Comparison of ENCODE assay signal across 8 cellular contexts in genomic region chr19:56110515-56111448, GRCh38. TPM values are rescaled to one million over a fixed set of nuclear protein-coding genes. Genes with fewer than 3 reads are reported as not detected.
DNase-seq lines count a peak whose midpoint lies in the region; ATAC-seq and TF ChIP-seq lines count a peak whose summit lies in the region.

No MANE protein-coding gene starts in this region.

- H3K4me1 Mint-ChIP-seq in Calu3 (ENCODE audit: low read depth, unreplicated experiment) (peaks cover 80% of the 10 kb centered on the region), osteocyte (ENCODE audit: unreplicated experiment) (peaks cover 64% of the 10 kb centered on the region)
- H3K4me1 Mint-ChIP-seq in activated CD8-positive, alpha-beta T cell treated with anti-CD3 and anti-CD28 coated beads for 36 hours (ENCODE audit: low read depth), result peaks cover 64% of the 10 kb centered on the region

- peaks cover 98% of the 10 kb centered on the region for H3K4me1 ChIP-seq in Panc1 (ENCODE audit: control insufficient read depth, insufficient read depth, low read length)

- H3K9me3 Mint-ChIP-seq in Calu3 (ENCODE audit: low read depth, unreplicated experiment), result no peaks in the 10 kb centered on the region
- H3K9me3 Mint-ChIP-seq in osteocyte (ENCODE audit: unreplicated experiment), result no peaks in the 10 kb centered on the region
- H3K9me3 Mint-ChIP-seq in activated CD8-positive, alpha-beta T cell treated with anti-CD3 and anti-CD28 coated beads for 36 hours, result no peaks in the 10 kb centered on the region

- H3K9me3 ChIP-seq in Panc1 (ENCODE audit: control insufficient read depth, insufficient read depth, low read depth, low read length), result no peaks in the 10 kb centered on the region

- ATAC-seq in Panc1, result peak; percentile 67
- no peak for ATAC-seq in HG02884 (IDR thresholded peaks at IDR 0.05; ENCODE audit: unreplicated experiment)
- ATAC-seq in HG03095 (IDR thresholded peaks at IDR 0.05; ENCODE audit: unreplicated experiment), result no peak
- ATAC-seq in activated CD8-positive, alpha-beta T cell treated with anti-CD3 and anti-CD28 coated beads for 36 hours, result no peak

- H3K36me3 Mint-ChIP-seq in Calu3 (ENCODE audit: insufficient read depth, unreplicated experiment), result peaks cover 63% of the 10 kb centered on the region
- peaks cover 2% of the 10 kb centered on the region for H3K36me3 Mint-ChIP-seq in osteocyte (ENCODE audit: unreplicated experiment)
- H3K36me3 Mint-ChIP-seq in activated CD8-positive, alpha-beta T cell treated with anti-CD3 and anti-CD28 coated beads for 36 hours (ENCODE audit: low read depth), result peaks cover 6% of the 10 kb centered on the region

- H3K36me3 ChIP-seq in Panc1 (ENCODE audit: control insufficient read depth, insufficient read depth, low read length), result no peaks in the 10 kb centered on the region

- H3K27me3 Mint-ChIP-seq in Calu3 (ENCODE audit: unreplicated experiment) (no peaks in the 10 kb centered on the region), osteocyte (ENCODE audit: unreplicated experiment) (no peaks in the 10 kb centered on the region)
- H3K27me3 Mint-ChIP-seq in activated CD8-positive, alpha-beta T cell treated with anti-CD3 and anti-CD28 coated beads for 36 hours, result no peaks in the 10 kb centered on the region

- CTCF ChIA-PET in Calu3 (lab: Charles Lee), result interaction anchor here (0.6 to 0.9 kb wide), 3 partner anchors 10 to 204 kb away, joined by 3 to 4 read pairs (median 3); partner anchors contain the start of genes ZNF787 and ZSCAN5A
- CTCF ChIA-PET in Panc1 (lab: Charles Lee), result no interaction called here
- CTCF ChIA-PET in activated CD8-positive, alpha-beta T cell treated with anti-CD3 and anti-CD28 coated beads for 36 hours (lab: Charles Lee), result no interaction called here

- BruUV-seq in Calu3 (replicated peaks; lab: Mats Ljungman, UMichigan), result no TSS peak
- no TSS peak for BruUV-seq in Panc1 (replicated peaks; lab: Mats Ljungman, UMichigan)

- H3K4me3 ChIP-seq in Panc1 (ENCODE audit: low read depth in 2 of 2, low read length in 2 of 2) (peak overlapping the region in 1 of 2 experiments; percentile 33; a peak in 2 of 4 replicates), fibroblast of the aortic adventitia (ENCODE audit: low read depth, low read length) (no peak overlapping the region)

- H3K27me3 ChIP-seq in Panc1 (ENCODE audit: control insufficient read depth, insufficient read depth, low read length), result no peaks in the 10 kb centered on the region

- TF ChIP-seq CTCF in Calu3 (IDR thresholded peaks at IDR 0.05; ENCODE audit: unreplicated experiment) (no peak), Panc1 (IDR thresholded peaks at IDR 0.05) (no peak), fibroblast of the aortic adventitia (IDR thresholded peaks at IDR 0.05; ENCODE audit: insufficient read depth, low read length) (no peak), osteocyte (IDR thresholded peaks at IDR 0.05) (no peak)
- no peak for TF ChIP-seq CTCF in activated CD8-positive, alpha-beta T cell treated with anti-CD3 and anti-CD28 coated beads for 36 hours (IDR thresholded peaks at IDR 0.05)

- intact Hi-C loops in Calu3 (cut with micrococcal nuclease; ENCODE audit: unreplicated experiment), result loop anchor here (2.0 kb wide), 1 partner anchor 60 kb away; no protein-coding TSS in a partner anchor
- intact Hi-C loops in Panc1 (cut with micrococcal nuclease; ENCODE audit: unreplicated experiment), result no loop called here
- intact Hi-C loops in activated CD8-positive, alpha-beta T cell treated with anti-CD3 and anti-CD28 coated beads for 36 hours (cut with micrococcal nuclease), result no loop called here

- H3K4me3 Mint-ChIP-seq in Calu3 (ENCODE audit: low read depth, unreplicated experiment) (peak overlapping the region; percentile 45), osteocyte (ENCODE audit: unreplicated experiment) (peak overlapping the region; percentile 51)
- H3K4me3 Mint-ChIP-seq in activated CD8-positive, alpha-beta T cell treated with anti-CD3 and anti-CD28 coated beads for 36 hours, result no peak overlapping the region

- H3K27ac Mint-ChIP-seq in Calu3 (ENCODE audit: unreplicated experiment), result peak overlapping the region; percentile 16
- peak overlapping the region; percentile 72 for H3K27ac Mint-ChIP-seq in osteocyte (ENCODE audit: unreplicated experiment)
- no peak overlapping the region for H3K27ac Mint-ChIP-seq in activated CD8-positive, alpha-beta T cell treated with anti-CD3 and anti-CD28 coated beads for 36 hours

- in situ Hi-C loops in Panc1 (cut with HindIII; ENCODE audit: low pct_unique_long_range_greater_than_20kb, low sequenced_read_pairs), result no loop called here

- peak; percentile 68 for DNase-seq in Calu3
- no peak for DNase-seq in Panc1 (ENCODE audit: low read depth, low spot score)
- DNase-seq in fibroblast of the aortic adventitia (ENCODE audit: low read depth), result peak; percentile 34
- DNase-seq in osteocyte (ENCODE audit: extremely low spot score, unreplicated experiment), result no peak
- DNase-seq in activated CD8-positive, alpha-beta T cell treated with anti-CD3 and anti-CD28 coated beads for 36 hours, result no peak
- DNase-seq in NCI-H1092 (lab: John Stamatoyannopoulos, UW), result no peak

- POLR2A ChIA-PET in Panc1 (lab: Charles Lee), result interaction anchor here (0.5 kb wide), 1 partner anchor 142 kb away, joined by 10 read pairs; no protein-coding TSS in a partner anchor
- POLR2A ChIA-PET in activated CD8-positive, alpha-beta T cell treated with anti-CD3 and anti-CD28 coated beads for 36 hours (lab: Charles Lee), result no interaction called here

- H3K27ac ChIP-seq in Panc1 (ENCODE audit: low read length), result peak overlapping the region; percentile 87

RNA-seq across cellular contexts. Expression of gene ZNF787, which starts 10.3 kb away (rescaled TPM):
- 68.5 and 77.3 TPM in 2 replicates for total RNA-seq in Calu3 (2022)
- total RNA-seq in Panc1 (2021; ENCODE audit: unreplicated experiment), result 132 TPM
- 200 TPM for polyA plus RNA-seq in Panc1 (2012; ENCODE audit: insufficient read length)
- total RNA-seq in fibroblast of the aortic adventitia (ENCODE audit: low replicate concordance), result 8.5 and 15.9 TPM in 2 replicates
- 27.8 and 31.4 TPM in 2 replicates for total RNA-seq in osteocyte
- total RNA-seq in activated CD8-positive, alpha-beta T cell treated with anti-CD3 and anti-CD28 coated beads for 36 hours, result 10 to 100 TPM; 24.2 to 25.8 TPM

RNA-seq across cellular contexts. Expression of gene ZNF444, which starts 30.3 kb away (rescaled TPM):
- total RNA-seq in Calu3 (2022) (78.6 and 79.1 TPM in 2 replicates), Panc1 (2021; ENCODE audit: unreplicated experiment) (81.5 TPM), fibroblast of the aortic adventitia (ENCODE audit: low replicate concordance) (12.9 and 19.5 TPM in 2 replicates), osteocyte (41.6 and 47.9 TPM in 2 replicates)
- polyA plus RNA-seq in Panc1 (2012; ENCODE audit: insufficient read length), result 95.0 TPM
- 10 to 100 TPM; 25.3 to 35.2 TPM for total RNA-seq in activated CD8-positive, alpha-beta T cell treated with anti-CD3 and anti-CD28 coated beads for 36 hours

Comparison
In these comparisons a context has a peak if more than half of its experiments do, and no peak if none do; other contexts are left out.
1. DNase-seq: peak in Calu3 (single experiment) and fibroblast of the aortic adventitia (single experiment); none in Panc1 (single experiment), osteocyte (single experiment), activated CD8-positive, alpha-beta T cell treated with anti-CD3 and anti-CD28 coated beads for 36 hours (single experiment) and NCI-H1092 (single experiment).